Comparison of ENCODE assay signal across 28 cellular contexts in genomic region chr11:71971676-71972075, GRCh38.
"Had no signal": no experiment of that assay in that cellular context is flagged by ENCODE, and none has a peak within 500 bp of the region (broad histone marks: within the 10 kb centered on the region; RNA-seq: fewer than 3 reads in every experiment).

No MANE protein-coding gene starts in this region.

- H3K4me1 Mint-ChIP-seq: central memory CD8-positive, alpha-beta T cell; nephron; WTC11 had no signal

- FAIRE-seq: bronchial epithelial cell, colon, endometrium had no signal

- H3K9me3 Mint-ChIP-seq: central memory CD8-positive, alpha-beta T cell; nephron; WTC11 had no signal

- H3K4me3 ChIP-seq: esophagus squamous epithelium, heart right ventricle, left ventricle myocardium inferior, skin epidermis, testis, transverse colon had no signal

- H3K4me3 Mint-ChIP-seq: activated CD8-positive, alpha-beta memory T cell treated with anti-CD3 and anti-CD28 coated beads, Interleukin-2, amount 10 ng/mL, durations not matched to agents 7 days and 5 days; activated CD8-positive, alpha-beta T cell treated with anti-CD3 and anti-CD28 coated beads, Interleukin-2, amount 10 ng/mL, durations not matched to agents 7 days and 5 days; activated naive CD8-positive, alpha-beta T cell; central memory CD8-positive, alpha-beta T cell; nephron; WTC11 had no signal

- H3K27ac Mint-ChIP-seq: activated CD8-positive, alpha-beta memory T cell treated with anti-CD3 and anti-CD28 coated beads, Interleukin-2, amount 10 ng/mL, durations not matched to agents 7 days and 5 days; activated CD8-positive, alpha-beta T cell treated with anti-CD3 and anti-CD28 coated beads, Interleukin-2, amount 10 ng/mL, durations not matched to agents 7 days and 5 days; activated naive CD8-positive, alpha-beta T cell; nephron; WTC11 had no signal

- DNase-seq: activated CD8-positive, alpha-beta memory T cell treated with anti-CD3 and anti-CD28 coated beads, Interleukin-2, amount 10 ng/mL, durations not matched to agents 7 days and 5 days; activated CD8-positive, alpha-beta T cell treated with anti-CD3 and anti-CD28 coated beads, Interleukin-2, amount 10 ng/mL, durations not matched to agents 7 days and 5 days; activated effector memory CD4-positive, alpha-beta T cell treated with Interleukin-2 at 50 U/mL for 16 hours; activated naive CD4-positive, alpha-beta T cell treated with Interleukin-2 at 50 U/mL for 16 hours; anterior cingulate cortex; dermis blood vessel endothelial cell; effector CD4-positive, alpha-beta T cell; esophagus squamous epithelium; foreskin melanocyte; heart right ventricle; left ventricle myocardium inferior; retina; stimulated activated CD4-positive, alpha-beta T cell treated with anti-CD3 and anti-CD28 coated beads, Interleukin-12 subunit alpha, Interleukin-12 subunit beta, amount 100 ng/mL, for 4 hours; stimulated activated CD4-positive, alpha-beta T cell treated with anti-CD3 and anti-CD28 coated beads, Interleukin-4, amount 100 ng/mL, for 1 hour; stimulated activated naive CD8-positive, alpha-beta T cell treated with anti-CD3 and anti-CD28 coated beads, Interleukin-15, Interleukin-2, amounts not matched to agents 100 U/mL and 50 U/mL, for 24 hours; testis; transverse colon had no signal

- H3K27me3 Mint-ChIP-seq: activated CD8-positive, alpha-beta memory T cell treated with anti-CD3 and anti-CD28 coated beads, Interleukin-2, amount 10 ng/mL, durations not matched to agents 7 days and 5 days; activated naive CD8-positive, alpha-beta T cell; central memory CD8-positive, alpha-beta T cell; progenitor cell of endocrine pancreas had no signal

- H3K4me1 ChIP-seq: esophagus squamous epithelium, heart right ventricle, testis, transverse colon had no signal

- H3K9me3 ChIP-seq: esophagus squamous epithelium, heart right ventricle, left ventricle myocardium inferior, testis, transverse colon had no signal

- H3K27me3 ChIP-seq: esophagus squamous epithelium, heart right ventricle, testis, transverse colon had no signal

- H3K27ac ChIP-seq: epithelial cell of prostate, esophagus squamous epithelium, heart right ventricle, left ventricle myocardium inferior, skin epidermis, testis, transverse colon had no signal

- ATAC-seq: activated CD8-positive, alpha-beta memory T cell treated with anti-CD3 and anti-CD28 coated beads, Interleukin-2, amount 10 ng/mL, durations not matched to agents 7 days and 5 days; activated CD8-positive, alpha-beta T cell treated with anti-CD3 and anti-CD28 coated beads, Interleukin-2, amount 10 ng/mL, durations not matched to agents 7 days and 5 days; heart right ventricle; sciatic nerve; stimulated activated naive CD8-positive, alpha-beta T cell treated with anti-CD3 and anti-CD28 coated beads, Interleukin-15, Interleukin-2, amounts not matched to agents 100 U/mL and 50 U/mL, for 24 hours; WTC11 had no signal
